ENCODE assay signal across 2 cellular contexts in genomic region chr5:122170630-122171029, GRCh38.
TF ChIP-seq lines count a peak whose summit lies in the region.

No MANE protein-coding gene starts in this region.

TF ChIP-seq in IMR-90, 13 proteins besides CTCF, POLR2A, EP300 and RAD21 (continued from another document):
- TF ChIP-seq ELK1 (IDR thresholded peaks at IDR 0.05; ENCODE audit: borderline replicate concordance, low read depth, low read length) (no peak), RFX5 (IDR thresholded peaks at IDR 0.05; ENCODE audit: low read depth, low read length) (no peak), MXI1 (IDR thresholded peaks at IDR 0.05; ENCODE audit: borderline replicate concordance, low read depth, low read length) (no peak), CEBPB (IDR thresholded peaks at IDR 0.05; ENCODE audit: low read depth, low read length) (no peak), CHD1 (IDR thresholded peaks at IDR 0.05; ENCODE audit: low read depth, low read length) (no peak), MAFK (IDR thresholded peaks at IDR 0.05; ENCODE audit: low read depth, low read length) (no peak), FOS (IDR thresholded peaks at IDR 0.05; ENCODE audit: low read depth, low read length) (no peak), USF2 (IDR thresholded peaks at IDR 0.05; ENCODE audit: low read depth, low read length) (no peak), NFE2L2 (IDR thresholded peaks at IDR 0.05; ENCODE audit: low read depth, low read length) (no peak)

TF ChIP-seq in WTC11, 78 proteins besides CTCF, POLR2A, EP300 and RAD21:
- TF ChIP-seq HMGXB4 (CRISPR knock-in tag; IDR thresholded peaks at IDR 0.05): no peak
- TF ChIP-seq FOXK1 (CRISPR knock-in tag; IDR thresholded peaks at IDR 0.05): no peak
- TF ChIP-seq ZBTB43 (CRISPR knock-in tag; IDR thresholded peaks at IDR 0.05): no peak
- no peak for TF ChIP-seq MLX (CRISPR knock-in tag; IDR thresholded peaks at IDR 0.05)
- TF ChIP-seq OVOL2 (CRISPR knock-in tag; IDR thresholded peaks at IDR 0.05; ENCODE audit: borderline replicate concordance): no peak
- no peak for TF ChIP-seq RORB (CRISPR knock-in tag; IDR thresholded peaks at IDR 0.05)
- TF ChIP-seq ATF3 (CRISPR knock-in tag; conservative IDR thresholded peaks at IDR 0.05): no peak
- TF ChIP-seq NFATC4 (CRISPR knock-in tag; IDR thresholded peaks at IDR 0.05): no peak
- no peak for TF ChIP-seq SP1 (CRISPR knock-in tag; conservative IDR thresholded peaks at IDR 0.05)
- no peak for TF ChIP-seq MYBL2 (CRISPR knock-in tag; IDR thresholded peaks at IDR 0.05)
- TF ChIP-seq USF1 (CRISPR knock-in tag; IDR thresholded peaks at IDR 0.05): no peak
- no peak for TF ChIP-seq JUN (CRISPR knock-in tag; IDR thresholded peaks at IDR 0.05)
- TF ChIP-seq NR1H2 (CRISPR knock-in tag; IDR thresholded peaks at IDR 0.05): no peak
- TF ChIP-seq ZNF423 (CRISPR knock-in tag; IDR thresholded peaks at IDR 0.05): no peak
- TF ChIP-seq ZNF532 (CRISPR knock-in tag; IDR thresholded peaks at IDR 0.05; ENCODE audit: borderline replicate concordance): no peak
- TF ChIP-seq SMAD4 (CRISPR knock-in tag; IDR thresholded peaks at IDR 0.05): no peak
